ENCODE assay signal across 8 cellular contexts in genomic region chr15:67127925-67128324, GRCh38.
DNase-seq lines count a peak whose midpoint lies in the region; ATAC-seq and TF ChIP-seq lines count a peak whose summit lies in the region.

No MANE protein-coding gene starts in this region.

- in situ Hi-C loops in astrocyte of the spinal cord (cut with HindIII; ENCODE audit: low sequenced_read_pairs) = no loop called here

- H3K4me1 ChIP-seq in ACC112 (ENCODE audit: control insufficient read depth, insufficient read depth, low read length, unreplicated experiment) (peaks cover 90% of the 10 kb centered on the region), OCI-LY7 (ENCODE audit: insufficient read depth, low read length, poor library complexity, severe bottlenecking) (peaks cover 12% of the 10 kb centered on the region)

- H2AFZ ChIP-seq in ACC112 (ENCODE audit: low read length, unreplicated experiment) (no peak overlapping the region), OCI-LY7 (ENCODE audit: low read length) (no peak overlapping the region)

- H3K27me3 Mint-ChIP-seq in memory B cell = no peaks in the 10 kb centered on the region

- H3K4me1 Mint-ChIP-seq in memory B cell = peaks cover 63% of the 10 kb centered on the region

- ATAC-seq in memory B cell (ENCODE audit: low read depth) = no peak
- no peak for ATAC-seq in HG03521 (IDR thresholded peaks at IDR 0.05; ENCODE audit: unreplicated experiment)

- H3K36me3 ChIP-seq in ACC112 (ENCODE audit: insufficient read depth, low read length) (peaks cover 8% of the 10 kb centered on the region), OCI-LY7 (ENCODE audit: insufficient read depth, low read length) (peaks cover 8% of the 10 kb centered on the region; the same call in 1 of the 2 replicates)

- no peaks in the 10 kb centered on the region for H3K9me3 Mint-ChIP-seq in memory B cell

- H3K9me2 ChIP-seq in OCI-LY7 (ENCODE audit: insufficient read depth, low read length) = no peaks in the 10 kb centered on the region

- H3K27ac Mint-ChIP-seq in memory B cell = peak overlapping the region; percentile 85

- H3K4me2 ChIP-seq in OCI-LY7 (ENCODE audit: low read length) = no peak overlapping the region

- CTCF ChIA-PET in OCI-LY7 (lab: Charles Lee; ENCODE audit: unreplicated experiment) = no interaction called here

- intact Hi-C loops in posterior cingulate gyrus (cut with DNase I) (no loop called here), OCI-LY7 (cut with micrococcal nuclease; ENCODE audit: unreplicated experiment) (no loop called here)

- H3K4me3 ChIP-seq in ACC112 (ENCODE audit: low read depth, low read length) = peak overlapping the region; percentile 35; the same call in 1 of the 2 replicates
- no peak overlapping the region for H3K4me3 ChIP-seq in HFF-Myc (replicated peaks; ENCODE audit: low read depth, low read length)
- H3K4me3 ChIP-seq in astrocyte of the spinal cord (ENCODE audit: low read depth, low read length) = no peak overlapping the region
- no peak overlapping the region for H3K4me3 ChIP-seq in OCI-LY7 (ENCODE audit: low read depth, low read length, poor library complexity, severe bottlenecking)

- peaks cover 5% of the 10 kb centered on the region for H3K36me3 Mint-ChIP-seq in memory B cell

- POLR2A ChIA-PET in OCI-LY7 (lab: Charles Lee) = no interaction called here

- peak overlapping the region; percentile 100 for H3K27ac ChIP-seq in ACC112 (ENCODE audit: low read depth, low read length)
- no peak overlapping the region for H3K27ac ChIP-seq in OCI-LY7 (ENCODE audit: low read depth, low read length, poor library complexity, severe bottlenecking)

- DNase-seq in HFF-Myc (ENCODE audit: extremely low read depth, low read depth) (peak; percentile 86), astrocyte of the spinal cord (ENCODE audit: low read depth, low spot score) (peak; percentile 97), memory B cell (ENCODE audit: low spot score in 2 of 2) (no peak), posterior cingulate gyrus (no peak), NCI-H345 (lab: John Stamatoyannopoulos, UW) (no peak), OCI-LY7 (ENCODE audit: low spot score) (no peak)

- no peaks in the 10 kb centered on the region for H4K20me1 ChIP-seq in OCI-LY7 (ENCODE audit: insufficient read depth, low read length)

- no peaks in the 10 kb centered on the region for H3K27me3 ChIP-seq in ACC112 (ENCODE audit: insufficient read depth, low read length)

- H3K9me3 ChIP-seq in OCI-LY7 (ENCODE audit: low read length) = no peaks in the 10 kb centered on the region

- no TSS peak for BruUV-seq in OCI-LY7 (replicated peaks; lab: Mats Ljungman, UMichigan)

- H3K79me2 ChIP-seq in ACC112 (ENCODE audit: control insufficient read depth, insufficient read depth, low read length, unreplicated experiment) (peaks cover 82% of the 10 kb centered on the region), OCI-LY7 (ENCODE audit: insufficient read depth, low read depth, low read length) (peaks cover 13% of the 10 kb centered on the region; the same call in 1 of the 2 replicates)

- TF ChIP-seq CTCF in HFF-Myc (IDR thresholded peaks at IDR 0.05; ENCODE audit: low read depth, low read length, missing control alignments) = no peak
- no peak for TF ChIP-seq CTCF in astrocyte of the spinal cord (IDR thresholded peaks at IDR 0.05; ENCODE audit: low read depth, low read length)
- no peak for TF ChIP-seq CTCF in OCI-LY7 (conservative IDR thresholded peaks at IDR 0.05; ENCODE audit: low read length)

- H3K4me3 Mint-ChIP-seq in memory B cell = no peak overlapping the region

Comparison
In these comparisons a context has a peak if more than half of its experiments do, and no peak if none do; other contexts are left out.
1. DNase-seq: peak in HFF-Myc (single experiment) and astrocyte of the spinal cord (single experiment); none in memory B cell (0 of 2), posterior cingulate gyrus (0 of 10), NCI-H345 (single experiment) and OCI-LY7 (single experiment).